ENCODE assay signal across 23 cellular contexts in the genomic region with DNA sequence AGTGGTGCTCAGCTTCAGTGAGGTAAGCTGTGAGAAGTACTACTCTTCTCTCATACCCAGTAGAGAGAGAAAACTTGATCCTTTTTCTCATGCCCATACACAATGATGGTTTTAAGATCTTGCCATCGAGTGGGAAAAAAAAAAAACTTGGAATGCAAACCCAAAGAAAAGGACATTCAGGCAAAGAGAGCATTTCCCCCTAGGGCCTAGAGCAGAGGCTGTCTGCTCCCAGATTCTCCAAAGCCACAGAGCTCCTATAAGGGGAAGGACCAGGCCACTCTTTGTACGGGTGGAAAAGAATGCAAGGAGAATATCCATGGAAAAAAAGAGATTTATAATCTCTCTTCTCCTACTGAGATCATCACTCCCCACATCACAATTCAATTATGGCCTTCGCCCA. TPM values are rescaled to one million over a fixed set of nuclear protein-coding genes. Genes with fewer than 3 reads are reported as not detected.
"Had no signal": no experiment of that assay in that cellular context is flagged by ENCODE, and none has a peak within 500 bp of the region (broad histone marks: within the 10 kb centered on the region; RNA-seq: fewer than 3 reads in every experiment).

No MANE protein-coding gene starts in this region.

- H3K4me3 ChIP-seq: MG63 had no signal

- H3K36me3 ChIP-seq: MG63 had no signal

- ATAC-seq: HepG2, SK-N-SH treated with all-trans-retinoic acid at 6 μM for 48 hours had no signal

- DNase-seq: IMR-90, Karpas-422, KG1, MG63, NCI-H1092, NCI-H1105 treated with DMSO at 0.1 percent for 48 hours, NCI-H1417 treated with DMSO at 0.1 percent for 48 hours, NCI-H146, NCI-H1694 treated with DMSO at 0.1 percent for 48 hours, NCI-H1930, NCI-H2081, NCI-H2171, NCI-H226, NCI-H446, NCI-H510A, NCI-H69, NCI-H774, SHP77, T-helper 1 cell had no signal

- H3K27me3 ChIP-seq: MG63 had no signal

- H3K27ac ChIP-seq: RWPE1 had no signal

- H3K9me3 ChIP-seq: MG63 had no signal

RNA-seq across cellular contexts. Expression of gene MROH9, which starts 34.9 kb away (rescaled TPM):
- total RNA-seq: HepG2, HT1080, IMR-90 had no signal
- polyA plus RNA-seq: HepG2, IMR-90 had no signal
